ENCODE assay signal across 1 cellular context in the genomic region with DNA sequence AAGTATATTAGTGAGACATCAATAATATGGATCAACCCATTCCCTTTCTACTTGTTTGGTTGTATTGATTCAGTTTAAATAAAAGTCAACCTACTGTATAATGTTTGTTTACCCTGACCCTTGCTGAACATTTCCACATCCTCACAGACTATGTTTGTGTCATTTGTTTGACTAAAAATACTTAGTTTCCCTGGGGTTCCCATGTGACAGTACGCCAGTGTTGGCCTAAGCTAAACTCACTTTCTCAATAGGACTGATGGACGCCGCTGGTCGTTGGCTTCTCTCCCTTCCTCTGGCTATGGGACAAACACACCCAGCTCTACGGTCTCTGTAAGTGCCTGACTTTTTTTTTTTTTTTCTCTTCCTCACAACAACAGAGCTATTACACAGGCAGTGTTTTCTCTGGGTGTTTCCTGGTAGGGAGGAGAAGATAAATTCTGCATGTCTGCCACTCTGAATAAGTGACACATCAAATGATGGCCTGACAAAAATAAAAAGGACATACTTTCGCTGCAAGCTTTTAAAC.
TF ChIP-seq lines count a peak whose summit lies in the region.

No MANE protein-coding gene starts in this region.

TF ChIP-seq in HepG2, 621 proteins besides CTCF, POLR2A, EP300 and RAD21 (continued from another document and continues in another):
- TF ChIP-seq MZF1 (CRISPR knock-in tag; IDR thresholded peaks at IDR 0.05; ENCODE audit: borderline replicate concordance): no peak
- TF ChIP-seq ZNF790 (CRISPR knock-in tag; IDR thresholded peaks at IDR 0.05; ENCODE audit: borderline replicate concordance): no peak
- no peak for TF ChIP-seq ZFYVE20 (CRISPR knock-in tag; IDR thresholded peaks at IDR 0.05; ENCODE audit: borderline replicate concordance, low read depth)
- TF ChIP-seq ZNF557 (CRISPR knock-in tag; IDR thresholded peaks at IDR 0.05): no peak
- no peak for TF ChIP-seq ARID2 (CRISPR knock-in tag; IDR thresholded peaks at IDR 0.05; ENCODE audit: borderline replicate concordance)
- peak; percentile 50; the same call in 1 of the 2 replicates for TF ChIP-seq ZNF574 (CRISPR knock-in tag; IDR thresholded peaks at IDR 0.05)
- TF ChIP-seq ZNF572 (CRISPR knock-in tag; IDR thresholded peaks at IDR 0.05): no peak
- TF ChIP-seq HOXA9 (CRISPR knock-in tag; IDR thresholded peaks at IDR 0.05; ENCODE audit: borderline replicate concordance): no peak
- no peak for TF ChIP-seq ZNF333 (CRISPR knock-in tag; IDR thresholded peaks at IDR 0.05; ENCODE audit: borderline replicate concordance)
- TF ChIP-seq ZNF724P (CRISPR knock-in tag; IDR thresholded peaks at IDR 0.05; ENCODE audit: borderline replicate concordance): peak; percentile 100
- no peak for TF ChIP-seq U2AF1 (optimal IDR thresholded peaks at IDR 0.05; ENCODE audit: low read depth, low read length)
- TF ChIP-seq KDM4B (CRISPR knock-in tag; IDR thresholded peaks at IDR 0.05): no peak
- TF ChIP-seq ZFY (CRISPR knock-in tag; IDR thresholded peaks at IDR 0.05): 0 out of 2 replicates have a peak, but pooled peaks have one; percentile 12
- TF ChIP-seq KLF15 (CRISPR knock-in tag; IDR thresholded peaks at IDR 0.05; ENCODE audit: borderline replicate concordance): no peak
- no peak for TF ChIP-seq PHF20 (CRISPR knock-in tag; IDR thresholded peaks at IDR 0.05)
- TF ChIP-seq TOPORS (CRISPR knock-in tag; IDR thresholded peaks at IDR 0.05): no peak
- TF ChIP-seq ZNF570 (CRISPR knock-in tag; IDR thresholded peaks at IDR 0.05; ENCODE audit: borderline replicate concordance): no peak
- no peak for TF ChIP-seq ZFP62 (CRISPR knock-in tag; IDR thresholded peaks at IDR 0.05)
- TF ChIP-seq, protein P1, sequence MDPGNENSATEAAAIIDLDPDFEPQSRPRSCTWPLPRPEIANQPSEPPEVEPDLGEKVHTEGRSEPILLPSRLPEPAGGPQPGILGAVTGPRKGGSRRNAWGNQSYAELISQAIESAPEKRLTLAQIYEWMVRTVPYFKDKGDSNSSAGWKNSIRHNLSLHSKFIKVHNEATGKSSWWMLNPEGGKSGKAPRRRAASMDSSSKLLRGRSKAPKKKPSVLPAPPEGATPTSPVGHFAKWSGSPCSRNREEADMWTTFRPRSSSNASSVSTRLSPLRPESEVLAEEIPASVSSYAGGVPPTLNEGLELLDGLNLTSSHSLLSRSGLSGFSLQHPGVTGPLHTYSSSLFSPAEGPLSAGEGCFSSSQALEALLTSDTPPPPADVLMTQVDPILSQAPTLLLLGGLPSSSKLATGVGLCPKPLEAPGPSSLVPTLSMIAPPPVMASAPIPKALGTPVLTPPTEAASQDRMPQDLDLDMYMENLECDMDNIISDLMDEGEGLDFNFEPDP (CRISPR knock-in tag; conservative IDR thresholded peaks at IDR 0.05): no peak
- TF ChIP-seq KDM5B (CRISPR knock-in tag; IDR thresholded peaks at IDR 0.05; ENCODE audit: borderline replicate concordance): no peak
- TF ChIP-seq ZNF441 (CRISPR knock-in tag; IDR thresholded peaks at IDR 0.05; ENCODE audit: borderline replicate concordance): no peak
- TF ChIP-seq MEIS2 (CRISPR knock-in tag; IDR thresholded peaks at IDR 0.05): no peak
- TF ChIP-seq NCOA2 (CRISPR knock-in tag; IDR thresholded peaks at IDR 0.05): peak; percentile 77
- TF ChIP-seq GZF1 (CRISPR knock-in tag; IDR thresholded peaks at IDR 0.05): no peak
- no peak for TF ChIP-seq SP4 (CRISPR knock-in tag; IDR thresholded peaks at IDR 0.05)
- TF ChIP-seq KDM6A (CRISPR knock-in tag; IDR thresholded peaks at IDR 0.05; ENCODE audit: low read depth): 0 out of 2 replicates have a peak, but pooled peaks have one; percentile 30
- TF ChIP-seq KLF11 (CRISPR knock-in tag; IDR thresholded peaks at IDR 0.05): no peak; the same call in 1 of the 2 replicates
- TF ChIP-seq, protein P2, sequence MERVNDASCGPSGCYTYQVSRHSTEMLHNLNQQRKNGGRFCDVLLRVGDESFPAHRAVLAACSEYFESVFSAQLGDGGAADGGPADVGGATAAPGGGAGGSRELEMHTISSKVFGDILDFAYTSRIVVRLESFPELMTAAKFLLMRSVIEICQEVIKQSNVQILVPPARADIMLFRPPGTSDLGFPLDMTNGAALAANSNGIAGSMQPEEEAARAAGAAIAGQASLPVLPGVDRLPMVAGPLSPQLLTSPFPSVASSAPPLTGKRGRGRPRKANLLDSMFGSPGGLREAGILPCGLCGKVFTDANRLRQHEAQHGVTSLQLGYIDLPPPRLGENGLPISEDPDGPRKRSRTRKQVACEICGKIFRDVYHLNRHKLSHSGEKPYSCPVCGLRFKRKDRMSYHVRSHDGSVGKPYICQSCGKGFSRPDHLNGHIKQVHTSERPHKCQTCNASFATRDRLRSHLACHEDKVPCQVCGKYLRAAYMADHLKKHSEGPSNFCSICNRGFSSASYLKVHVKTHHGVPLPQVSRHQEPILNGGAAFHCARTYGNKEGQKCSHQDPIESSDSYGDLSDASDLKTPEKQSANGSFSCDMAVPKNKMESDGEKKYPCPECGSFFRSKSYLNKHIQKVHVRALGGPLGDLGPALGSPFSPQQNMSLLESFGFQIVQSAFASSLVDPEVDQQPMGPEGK (CRISPR knock-in tag; IDR thresholded peaks at IDR 0.05): no peak; the same call in 1 of the 2 replicates
- no peak for TF ChIP-seq ZSCAN22 (CRISPR knock-in tag; IDR thresholded peaks at IDR 0.05)
- TF ChIP-seq SETDB1 (CRISPR knock-in tag; IDR thresholded peaks at IDR 0.05; ENCODE audit: borderline replicate concordance): no peak
- no peak for TF ChIP-seq TRIM24 (CRISPR knock-in tag; IDR thresholded peaks at IDR 0.05)
- no peak for TF ChIP-seq PCBP2 (optimal IDR thresholded peaks at IDR 0.05; ENCODE audit: low read depth, low read length, poor library complexity, severe bottlenecking)
- TF ChIP-seq, protein P3, sequence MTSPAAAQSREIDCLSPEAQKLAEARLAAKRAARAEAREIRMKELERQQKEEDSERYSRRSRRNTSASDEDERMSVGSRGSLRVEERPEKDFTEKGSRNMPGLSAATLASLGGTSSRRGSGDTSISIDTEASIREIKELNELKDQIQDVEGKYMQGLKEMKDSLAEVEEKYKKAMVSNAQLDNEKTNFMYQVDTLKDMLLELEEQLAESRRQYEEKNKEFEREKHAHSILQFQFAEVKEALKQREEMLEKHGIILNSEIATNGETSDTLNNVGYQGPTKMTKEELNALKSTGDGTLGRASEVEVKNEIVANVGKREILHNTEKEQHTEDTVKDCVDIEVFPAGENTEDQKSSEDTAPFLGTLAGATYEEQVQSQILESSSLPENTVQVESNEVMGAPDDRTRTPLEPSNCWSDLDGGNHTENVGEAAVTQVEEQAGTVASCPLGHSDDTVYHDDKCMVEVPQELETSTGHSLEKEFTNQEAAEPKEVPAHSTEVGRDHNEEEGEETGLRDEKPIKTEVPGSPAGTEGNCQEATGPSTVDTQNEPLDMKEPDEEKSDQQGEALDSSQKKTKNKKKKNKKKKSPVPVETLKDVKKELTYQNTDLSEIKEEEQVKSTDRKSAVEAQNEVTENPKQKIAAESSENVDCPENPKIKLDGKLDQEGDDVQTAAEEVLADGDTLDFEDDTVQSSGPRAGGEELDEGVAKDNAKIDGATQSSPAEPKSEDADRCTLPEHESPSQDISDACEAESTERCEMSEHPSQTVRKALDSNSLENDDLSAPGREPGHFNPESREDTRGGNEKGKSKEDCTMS (CRISPR knock-in tag; conservative IDR thresholded peaks at IDR 0.05): no peak
- TF ChIP-seq MBD4 (IDR thresholded peaks at IDR 0.05; ENCODE audit: borderline replicate concordance, low read length): no peak
- no peak for TF ChIP-seq U2AF2 (IDR thresholded peaks at IDR 0.05; ENCODE audit: low read depth, low read length)
- no peak for TF ChIP-seq TCF7L2 (IDR thresholded peaks at IDR 0.05; ENCODE audit: low read depth, low read length)
- TF ChIP-seq ZNF430 (CRISPR knock-in tag; IDR thresholded peaks at IDR 0.05): no peak
- peak; percentile 42; the same call in 1 of the 2 replicates for TF ChIP-seq DRAP1 (CRISPR knock-in tag; IDR thresholded peaks at IDR 0.05)
- peak; percentile 80 for TF ChIP-seq TFE3 (CRISPR knock-in tag; IDR thresholded peaks at IDR 0.05)
- TF ChIP-seq, protein P4, sequence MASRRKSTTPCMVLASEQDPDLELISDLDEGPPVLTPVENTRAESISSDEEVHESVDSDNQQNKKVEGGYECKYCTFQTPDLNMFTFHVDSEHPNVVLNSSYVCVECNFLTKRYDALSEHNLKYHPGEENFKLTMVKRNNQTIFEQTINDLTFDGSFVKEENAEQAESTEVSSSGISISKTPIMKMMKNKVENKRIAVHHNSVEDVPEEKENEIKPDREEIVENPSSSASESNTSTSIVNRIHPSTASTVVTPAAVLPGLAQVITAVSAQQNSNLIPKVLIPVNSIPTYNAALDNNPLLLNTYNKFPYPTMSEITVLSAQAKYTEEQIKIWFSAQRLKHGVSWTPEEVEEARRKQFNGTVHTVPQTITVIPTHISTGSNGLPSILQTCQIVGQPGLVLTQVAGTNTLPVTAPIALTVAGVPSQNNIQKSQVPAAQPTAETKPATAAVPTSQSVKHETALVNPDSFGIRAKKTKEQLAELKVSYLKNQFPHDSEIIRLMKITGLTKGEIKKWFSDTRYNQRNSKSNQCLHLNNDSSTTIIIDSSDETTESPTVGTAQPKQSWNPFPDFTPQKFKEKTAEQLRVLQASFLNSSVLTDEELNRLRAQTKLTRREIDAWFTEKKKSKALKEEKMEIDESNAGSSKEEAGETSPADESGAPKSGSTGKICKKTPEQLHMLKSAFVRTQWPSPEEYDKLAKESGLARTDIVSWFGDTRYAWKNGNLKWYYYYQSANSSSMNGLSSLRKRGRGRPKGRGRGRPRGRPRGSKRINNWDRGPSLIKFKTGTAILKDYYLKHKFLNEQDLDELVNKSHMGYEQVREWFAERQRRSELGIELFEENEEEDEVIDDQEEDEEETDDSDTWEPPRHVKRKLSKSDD (CRISPR knock-in tag; IDR thresholded peaks at IDR 0.05; ENCODE audit: low read depth): no peak
- TF ChIP-seq, protein P5, sequence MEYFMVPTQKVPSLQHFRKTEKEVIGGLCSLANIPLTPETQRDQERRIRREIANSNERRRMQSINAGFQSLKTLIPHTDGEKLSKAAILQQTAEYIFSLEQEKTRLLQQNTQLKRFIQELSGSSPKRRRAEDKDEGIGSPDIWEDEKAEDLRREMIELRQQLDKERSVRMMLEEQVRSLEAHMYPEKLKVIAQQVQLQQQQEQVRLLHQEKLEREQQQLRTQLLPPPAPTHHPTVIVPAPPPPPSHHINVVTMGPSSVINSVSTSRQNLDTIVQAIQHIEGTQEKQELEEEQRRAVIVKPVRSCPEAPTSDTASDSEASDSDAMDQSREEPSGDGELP (IDR thresholded peaks at IDR 0.05; ENCODE audit: borderline replicate concordance, low read depth): peak; percentile 46; the same call in 1 of the 2 replicates
